ENCODE assay signal across 8 cellular contexts in genomic region chr11:17207317-17208256, GRCh38. TPM values are rescaled to one million over a fixed set of nuclear protein-coding genes. Genes with fewer than 3 reads are reported as not detected.
DNase-seq lines count a peak whose midpoint lies in the region; ATAC-seq and TF ChIP-seq lines count a peak whose summit lies in the region.

Gene PIK3C2A (minus strand): TSS chr11:17207986. CDS start chr11:17169741, 38,245 bp downstream.

- H3K4me3 ChIP-seq in ectodermal cell (ENCODE audit: insufficient read depth, low read depth, low read length) (peak within 1 kb of the TSS; percentile 99), lower lobe of right lung (peak within 1 kb of the TSS; percentile 89)

- peak; percentile 97 for ATAC-seq in lower lobe of right lung

- H3K9me3 ChIP-seq in ectodermal cell (ENCODE audit: control insufficient read depth, low read length) (no peaks in the 10 kb centered on the region), lower lobe of right lung (no peaks in the 10 kb centered on the region)

- H3K27ac ChIP-seq in ectodermal cell (ENCODE audit: insufficient read depth, low read depth, low read length, poor library complexity, severe bottlenecking) (peak within 1 kb of the TSS; percentile 99), lower lobe of right lung (peak within 1 kb of the TSS; percentile 99)

- TF ChIP-seq CTCF in GM20000 (IDR thresholded peaks at IDR 0.05; ENCODE audit: extremely low read depth, missing control alignments) (no peak), lower lobe of right lung (IDR thresholded peaks at IDR 0.05) (no peak)

- WGBS in ectodermal cell, 2 experiments = 0% methylated on average over 72 of the region's 72 CpGs

- DNase-seq in COLO668 (lab: John Stamatoyannopoulos, UW; ENCODE audit: unreplicated experiment) (peak; percentile 98), GM20000 (ENCODE audit: low spot score) (peak; percentile 95), HS-5 (ENCODE audit: low read depth) (peak; percentile 59), NK-92 (lab: John Stamatoyannopoulos, UW; ENCODE audit: unreplicated experiment) (peak; percentile 38), lower lobe of right lung (peak; percentile 98)
- DNase-seq in activated CD8-positive, alpha-beta memory T cell treated with anti-CD3 and anti-CD28 coated beads for 1 hour (ENCODE audit: extremely low read depth in 1 of 2, low read depth in 1 of 2) = peak; percentile 80 to 93
- peak; percentile 87 to 96 (median 93) for DNase-seq in stimulated activated CD4-positive, alpha-beta T cell treated with anti-CD3 and anti-CD28 coated beads, TNF-alpha, amount 100 ng/mL, for 24 hours (ENCODE audit: low read depth in 3 of 3)

- no peaks in the 10 kb centered on the region for H3K36me3 ChIP-seq in ectodermal cell (ENCODE audit: control insufficient read depth, insufficient read depth, low read length)
- H3K36me3 ChIP-seq in lower lobe of right lung = peaks cover 11% of the 10 kb centered on the region

- peaks cover 7% of the 10 kb centered on the region for H3K4me1 ChIP-seq in ectodermal cell (ENCODE audit: control insufficient read depth, insufficient read depth, low read length)
- peaks cover 47% of the 10 kb centered on the region for H3K4me1 ChIP-seq in lower lobe of right lung

- intact Hi-C loops in lower lobe of right lung (cut with DNase I) = no loop called here

- H3K27me3 ChIP-seq in ectodermal cell (ENCODE audit: control insufficient read depth, insufficient read depth, low read length, poor library complexity, severe bottlenecking) (no peaks in the 10 kb centered on the region), lower lobe of right lung (ENCODE audit: low read depth) (no peaks in the 10 kb centered on the region)

RNA-seq across cellular contexts. Expression of gene PIK3C2A, which starts in this region (rescaled TPM):
- polyA plus RNA-seq in ectodermal cell (2013, experiment 1 of 4) = 61.8 TPM
- polyA plus RNA-seq in ectodermal cell (2013, experiment 2 of 4) = 72.4 TPM
- polyA plus RNA-seq in ectodermal cell (2013, experiment 3 of 4) = 48.8 TPM
- 63.5 TPM for polyA plus RNA-seq in ectodermal cell (2013, experiment 4 of 4)
- 71.6 TPM for total RNA-seq in lower lobe of right lung

Comparison
In these comparisons a context has a peak if more than half of its experiments do, and no peak if none do; other contexts are left out.
1. Peak in every context shown above with its lines: DNase-seq, ATAC-seq, H3K4me3 ChIP-seq and H3K27ac ChIP-seq.
2. DNase-seq: peak in every context shown above with its lines; median percentile 98 in COLO668; 98 in lower lobe of right lung; 95 in GM20000; 93 in stimulated activated CD4-positive, alpha-beta T cell treated with anti-CD3 and anti-CD28 coated beads, TNF-alpha, amount 100 ng/mL, for 24 hours; 86 in activated CD8-positive, alpha-beta memory T cell treated with anti-CD3 and anti-CD28 coated beads for 1 hour; 59 in HS-5; 38 in NK-92.